ENCODE assay signal across 20 cellular contexts in genomic region chr9:136856541-136857141, GRCh38. TPM values are rescaled to one million over a fixed set of nuclear protein-coding genes. Genes with fewer than 3 reads are reported as not detected.
A peak's percentile ranks its signal among the peaks of the same experiment; 100 is the strongest.
DNase-seq lines count a peak whose midpoint lies in the region; TF ChIP-seq lines count a peak whose summit lies in the region.
"Had no signal": no experiment of that assay in that cellular context is flagged by ENCODE, and none has a peak within 500 bp of the region (broad histone marks: within the 10 kb centered on the region; RNA-seq: fewer than 3 reads in every experiment).

No MANE protein-coding gene starts in this region.

- H3K9me3 ChIP-seq in HEK293 (ENCODE audit: control insufficient read depth, insufficient read depth, low read depth, low read length): no peaks in the 10 kb centered on the region
- H3K9me3 ChIP-seq in ovary: no peaks in the 10 kb centered on the region
- H3K9me3 ChIP-seq: right lobe of liver, uterus had no signal

- POLR2A ChIA-PET in HEK293 (lab: Yijun Ruan, JAX): interaction anchor here (0.6 to 1.0 kb wide), 3 partner anchors 9 to 29 kb away, joined by 3 to 5 read pairs (median 4); partner anchors contain the start of genes EDF1 and TRAF2

- H3K9me3 Mint-ChIP-seq in activated naive CD4-positive, alpha-beta T cell treated with anti-CD3 and anti-CD28 coated beads for 36 hours: no peaks in the 10 kb centered on the region
- H3K9me3 Mint-ChIP-seq in chondrocyte (ENCODE audit: low read depth): no peaks in the 10 kb centered on the region
- H3K9me3 Mint-ChIP-seq: CD4-positive, alpha-beta memory T cell; central memory CD8-positive, alpha-beta T cell had no signal

- H3K4me1 ChIP-seq in HEK293 (ENCODE audit: control insufficient read depth, insufficient read depth, low read length) (no peaks in the 10 kb centered on the region), ovary (ENCODE audit: insufficient read depth) (peaks cover 3% of the 10 kb centered on the region)
- H3K4me1 ChIP-seq: uterus had no signal

- H3K27me3 ChIP-seq in ovary: no peaks in the 10 kb centered on the region
- H3K27me3 ChIP-seq: right lobe of liver, uterus had no signal

- H3K27ac Mint-ChIP-seq in activated naive CD4-positive, alpha-beta T cell treated with anti-CD3 and anti-CD28 coated beads for 36 hours: no peak overlapping the region
- no peak overlapping the region for H3K27ac Mint-ChIP-seq in chondrocyte (ENCODE audit: unreplicated experiment)
- H3K27ac Mint-ChIP-seq: CD4-positive, alpha-beta memory T cell had no signal

- peak; percentile 2 for DNase-seq in activated naive CD4-positive, alpha-beta T cell treated with anti-CD3 and anti-CD28 coated beads for 36 hours
- no peak for DNase-seq in activated naive CD4-positive, alpha-beta T cell (lab: John Stamatoyannopoulos, UW)
- DNase-seq in chondrocyte (ENCODE audit: low spot score) (no peak), ovary (peak in 3 of 5 donors; percentile 16 to 35 (median 25)), NAMALWA (ENCODE audit: low spot score) (no peak), NCI-H1694 treated with DMSO at 0.1 percent for 48 hours (lab: John Stamatoyannopoulos, UW) (no peak), DMS53 (lab: John Stamatoyannopoulos, UW) (no peak)
- DNase-seq: activated CD4-positive, alpha-beta T cell treated with anti-CD3 and anti-CD28 coated beads, Interleukin-2, amount 50 U/mL, for 1 hour; DMS79; GM23248; hippocampal formation; midbrain; NCI-H1092 treated with DMSO at 0.1 percent for 48 hours; stimulated activated CD4-positive, alpha-beta T cell treated with anti-CD3 and anti-CD28 coated beads, Interleukin-2, amount 100 ng/mL, for 24 hours had no signal

- 69 to 78% (median 73%) methylated on average over 13 to 14 of the region's 14 CpGs for WGBS in ovary, 3 donors

- H3K4me3 Mint-ChIP-seq in activated naive CD4-positive, alpha-beta T cell treated with anti-CD3 and anti-CD28 coated beads for 36 hours: no peak overlapping the region
- no peak overlapping the region for H3K4me3 Mint-ChIP-seq in chondrocyte (ENCODE audit: unreplicated experiment)
- H3K4me3 Mint-ChIP-seq: CD4-positive, alpha-beta memory T cell; central memory CD8-positive, alpha-beta T cell had no signal

- no peak for TF ChIP-seq POLR2A in ovary (IDR thresholded peaks at IDR 0.05)

- CTCF ChIA-PET in activated naive CD4-positive, alpha-beta T cell treated with anti-CD3 and anti-CD28 coated beads for 36 hours (lab: Charles Lee): no interaction called here
- CTCF ChIA-PET in HEK293 (lab: Yijun Ruan, JAX): interaction anchor here (0.5 to 0.7 kb wide), 2 partner anchors 120 to 173 kb away, joined by 4 to 5 read pairs; no protein-coding TSS in a partner anchor

- H3K27ac ChIP-seq in HEK293 (ENCODE audit: extremely low read depth, low read depth, low read length) (no peak overlapping the region), ovary (no peak overlapping the region)
- H3K27ac ChIP-seq: GM23248, KMS-11, right lobe of liver, uterus had no signal

- peak; percentile 16; the same call in 1 of the 2 replicates for TF ChIP-seq CTCF in HEK293 (tag by site-specific recombination; IDR thresholded peaks at IDR 0.05)
- TF ChIP-seq CTCF in chondrocyte (IDR thresholded peaks at IDR 0.05): peak; percentile 26
- TF ChIP-seq CTCF in ovary (IDR thresholded peaks at IDR 0.05): no peak

- no peaks in the 10 kb centered on the region for H3K4me1 Mint-ChIP-seq in activated naive CD4-positive, alpha-beta T cell treated with anti-CD3 and anti-CD28 coated beads for 36 hours (ENCODE audit: low read depth)
- peaks cover 2% of the 10 kb centered on the region for H3K4me1 Mint-ChIP-seq in chondrocyte (ENCODE audit: low read depth)
- H3K4me1 Mint-ChIP-seq: central memory CD8-positive, alpha-beta T cell had no signal

- H3K36me3 ChIP-seq in HEK293 (ENCODE audit: control insufficient read depth in 2 of 2, insufficient read depth in 1 of 2, low read length in 2 of 2): peaks cover 0 to 43% of the 10 kb centered on the region in 2 experiments; a peak in 1 of 3 replicates
- H3K36me3 ChIP-seq in ovary: no peaks in the 10 kb centered on the region
- H3K36me3 ChIP-seq: uterus had no signal

- H3K27me3 Mint-ChIP-seq in activated naive CD4-positive, alpha-beta T cell treated with anti-CD3 and anti-CD28 coated beads for 36 hours (ENCODE audit: low read depth): no peaks in the 10 kb centered on the region
- no peaks in the 10 kb centered on the region for H3K27me3 Mint-ChIP-seq in chondrocyte (ENCODE audit: low read depth)
- H3K27me3 Mint-ChIP-seq: CD4-positive, alpha-beta memory T cell; central memory CD8-positive, alpha-beta T cell had no signal

- intact Hi-C loops in activated naive CD4-positive, alpha-beta T cell treated with anti-CD3 and anti-CD28 coated beads for 36 hours (cut with micrococcal nuclease): no loop called here
- intact Hi-C loops in ovary (cut with DNase I): no loop called here

- H3K4me3 ChIP-seq in HEK293 (ENCODE audit: low read depth, low read length) (no peak overlapping the region), ovary (no peak overlapping the region)
- H3K4me3 ChIP-seq: GM23248, right lobe of liver, uterus had no signal

- no peaks in the 10 kb centered on the region for H3K36me3 Mint-ChIP-seq in activated naive CD4-positive, alpha-beta T cell treated with anti-CD3 and anti-CD28 coated beads for 36 hours (ENCODE audit: low read depth)
- H3K36me3 Mint-ChIP-seq in chondrocyte (ENCODE audit: low read depth): no peaks in the 10 kb centered on the region

- TF ChIP-seq EP300 in ovary (IDR thresholded peaks at IDR 0.05): no peak

TF ChIP-seq in HEK293, 187 proteins besides CTCF, POLR2A, EP300 and RAD21 (continues in another document):
- TF ChIP-seq GLIS2 (tag by site-specific recombination; IDR thresholded peaks at IDR 0.05): peak; percentile 54
- no peak for TF ChIP-seq ZNF433 (tag by site-specific recombination; IDR thresholded peaks at IDR 0.05; ENCODE audit: low read depth)
- TF ChIP-seq BCL11A (tag by site-specific recombination; IDR thresholded peaks at IDR 0.05; ENCODE audit: low read depth): 0 out of 2 replicates have a peak, but pooled peaks have one; percentile 7
- TF ChIP-seq ZNF248 (tag by site-specific recombination; IDR thresholded peaks at IDR 0.05): no peak
- TF ChIP-seq ZNF514 (tag by site-specific recombination; IDR thresholded peaks at IDR 0.05): no peak
- TF ChIP-seq ZNF324 (tag by site-specific recombination; IDR thresholded peaks at IDR 0.05): no peak
- no peak for TF ChIP-seq ZNF10 (tag by site-specific recombination; IDR thresholded peaks at IDR 0.05)
- TF ChIP-seq SP3 (tag by site-specific recombination; IDR thresholded peaks at IDR 0.05): no peak
- TF ChIP-seq ZBTB7A (tag by site-specific recombination; IDR thresholded peaks at IDR 0.05; ENCODE audit: low read depth): no peak
- TF ChIP-seq GFI1B (tag by site-specific recombination; IDR thresholded peaks at IDR 0.05): no peak
- no peak for TF ChIP-seq ZSCAN16 (tag by site-specific recombination; IDR thresholded peaks at IDR 0.05)
- no peak for TF ChIP-seq ZIC2 (tag by site-specific recombination; IDR thresholded peaks at IDR 0.05)
- TF ChIP-seq ZBTB11 (tag by site-specific recombination; conservative IDR thresholded peaks at IDR 0.05; ENCODE audit: low read depth): no peak

RNA-seq across cellular contexts. Expression of gene MAMDC4, which starts 4.5 kb away (rescaled TPM):
- total RNA-seq in activated naive CD4-positive, alpha-beta T cell treated with anti-CD3 and anti-CD28 coated beads for 36 hours: 10 to 100 TPM; 15.9 to 16.1 TPM
- total RNA-seq in chondrocyte: 7.7 to 9.2 TPM (median 7.7 TPM) in 3 replicates
- total RNA-seq in ovary: 10 to 100 TPM in 1 of 7 donors, 1 to 10 TPM in 6; 2.1 to 31.4 (median 2.5) TPM
- polyA plus RNA-seq in ovary: 1 to 10 TPM in 1 of 2 donors, under 1 TPM in 1; 0.15 to 2.6 TPM
- polyA plus RNA-seq: CD4-positive, alpha-beta memory T cell had no signal

RNA-seq across cellular contexts. Expression of gene PHPT1, which starts 7.4 kb away (rescaled TPM):
- 100 to 1,000 TPM; 110 to 116 TPM for total RNA-seq in activated naive CD4-positive, alpha-beta T cell treated with anti-CD3 and anti-CD28 coated beads for 36 hours
- total RNA-seq in chondrocyte: 165 to 193 TPM (median 192 TPM) in 3 replicates
- total RNA-seq in ovary: 100 to 1,000 TPM in 2 of 7 donors, 10 to 100 TPM in 5; 39.2 to 132 (median 86.9) TPM
- polyA plus RNA-seq in ovary: 10 to 100 TPM; 18.1 to 57.6 TPM

RNA-seq across cellular contexts. Expression of gene EDF1, which starts 9.5 kb away (rescaled TPM):
- total RNA-seq in activated naive CD4-positive, alpha-beta T cell treated with anti-CD3 and anti-CD28 coated beads for 36 hours: 100 to 1,000 TPM; 259 to 288 TPM
- total RNA-seq in chondrocyte (296 to 328 TPM (median 320 TPM) in 3 replicates), ovary (100 to 1,000 TPM; 306 to 391 (median 336) TPM)
- polyA plus RNA-seq in ovary: 100 to 1,000 TPM; 154 to 444 TPM

RNA-seq across cellular contexts. Expression of gene AJM1, which starts 14.4 kb away (rescaled TPM):
- total RNA-seq in activated naive CD4-positive, alpha-beta T cell treated with anti-CD3 and anti-CD28 coated beads for 36 hours: 1 to 10 TPM; 1.7 to 2.0 TPM
- 6.3 to 7.5 TPM (median 7.4 TPM) in 3 replicates for total RNA-seq in chondrocyte
- total RNA-seq in ovary: 1 to 10 TPM in 5 of 7 donors, under 1 TPM in 2; 0.48 to 2.4 (median 1.4) TPM
- under 1 TPM in 1 of 2 donors, not detected in 1; 0.93 TPM for polyA plus RNA-seq in ovary

RNA-seq across cellular contexts. Expression of gene TRAF2, which starts 29.7 kb away (rescaled TPM):
- 10 to 100 TPM; 39.7 to 41.8 TPM for total RNA-seq in activated naive CD4-positive, alpha-beta T cell treated with anti-CD3 and anti-CD28 coated beads for 36 hours
- total RNA-seq in chondrocyte: 9.6 to 12.4 TPM (median 10.4 TPM) in 3 replicates
- total RNA-seq in ovary: 10 to 100 TPM in 4 of 7 donors, 1 to 10 TPM in 3; 5.6 to 11.9 (median 10.3) TPM
- polyA plus RNA-seq in ovary: 1 to 10 TPM in 1 of 2 donors, under 1 TPM in 1; 0.83 to 7.6 TPM

Comparison
In these comparisons a context has a peak if more than half of its experiments do, and no peak if none do; other contexts are left out.
1. DNase-seq: peak in activated naive CD4-positive, alpha-beta T cell treated with anti-CD3 and anti-CD28 coated beads for 36 hours (single experiment) and ovary (3 of 5); none in activated naive CD4-positive, alpha-beta T cell (0 of 4), chondrocyte (single experiment), NAMALWA (single experiment), NCI-H1694 treated with DMSO at 0.1 percent for 48 hours (single experiment) and DMS53 (single experiment).
2. CTCF ChIP-seq: peak in HEK293 (single experiment) and chondrocyte (single experiment); none in ovary (0 of 3).